25 cellular contexts compared by ENCODE assay signal in the genomic region with DNA sequence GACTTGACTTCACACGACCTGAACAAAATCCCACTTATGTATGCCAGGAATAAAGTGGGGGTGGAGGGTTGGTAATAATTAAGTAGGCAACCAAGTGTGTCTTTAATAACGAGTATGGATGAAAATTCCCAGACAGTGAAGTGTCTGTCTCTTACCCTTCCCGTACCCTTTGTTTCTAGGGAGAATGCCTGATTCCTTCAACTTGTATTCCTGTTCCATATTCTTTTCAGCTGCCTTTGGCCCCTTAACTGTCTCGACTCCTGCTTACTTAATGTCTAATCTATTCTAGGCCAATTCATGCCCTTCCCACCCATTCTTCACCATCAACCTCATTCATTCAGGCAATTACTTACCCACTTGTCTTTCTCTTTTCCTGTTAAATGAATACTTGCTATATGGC.
DNase-seq lines count a peak whose midpoint lies in the region; ATAC-seq, FAIRE-seq and TF ChIP-seq lines count a peak whose summit lies in the region.
"Had no signal": no experiment of that assay in that cellular context is flagged by ENCODE, and none has a peak within 500 bp of the region (broad histone marks: within the 10 kb centered on the region; RNA-seq: fewer than 3 reads in every experiment).

No MANE protein-coding gene starts in this region.

- FAIRE-seq in astrocyte (lab: Jason Lieb, UNC) = no peak

- peaks cover 2% of the 10 kb centered on the region for H3K27me3 Mint-ChIP-seq in astrocyte (ENCODE audit: low read depth, unreplicated experiment)
- H3K27me3 Mint-ChIP-seq in naive thymus-derived CD4-positive, alpha-beta T cell = peaks cover 0 to 4% (median 0%) of the 10 kb centered on the region in 5 donors
- H3K27me3 Mint-ChIP-seq: CD8-positive, alpha-beta memory T cell had no signal

- no peaks in the 10 kb centered on the region for H3K4me1 ChIP-seq in astrocyte (ENCODE audit: insufficient read depth, low read length)
- no peaks in the 10 kb centered on the region for H3K4me1 ChIP-seq in smooth muscle cell (ENCODE audit: low read depth)
- no peaks in the 10 kb centered on the region for H3K4me1 ChIP-seq in naive thymus-derived CD4-positive, alpha-beta T cell (ENCODE audit: control insufficient read depth in 2 of 2, insufficient read depth in 2 of 2, low read length in 2 of 2)
- H3K4me1 ChIP-seq: BE2C had no signal

- POLR2A ChIA-PET in naive thymus-derived CD4-positive, alpha-beta T cell (lab: Charles Lee) = no interaction called here

- CTCF ChIA-PET in naive thymus-derived CD4-positive, alpha-beta T cell (lab: Charles Lee) = no interaction called here

- H3K9me3 Mint-ChIP-seq in astrocyte (ENCODE audit: unreplicated experiment) = no peaks in the 10 kb centered on the region
- peaks cover 0 to 4% (median 0%) of the 10 kb centered on the region in 11 donors for H3K9me3 Mint-ChIP-seq in naive thymus-derived CD4-positive, alpha-beta T cell
- H3K9me3 Mint-ChIP-seq: CD8-positive, alpha-beta memory T cell; GM23338; H9; HFFc6 had no signal

- no peaks in the 10 kb centered on the region for H3F3A ChIP-seq in smooth muscle cell (ENCODE audit: low read depth)

- peak overlapping the region; percentile 70 for H3K27ac Mint-ChIP-seq in astrocyte (ENCODE audit: unreplicated experiment)
- no peak overlapping the region for H3K27ac Mint-ChIP-seq in naive thymus-derived CD4-positive, alpha-beta T cell
- H3K27ac Mint-ChIP-seq: CD14-positive monocyte, GM23338, H9, HFFc6 had no signal

- 45% methylated on average over 4 of the region's 4 CpGs for WGBS in smooth muscle cell (ENCODE audit: low lambda C conversion rate)

- in situ Hi-C loops in Caki2 (cut with HindIII; ENCODE audit: low pct_unique_long_range_greater_than_20kb, low sequenced_read_pairs) = no loop called here

- peaks cover 11% of the 10 kb centered on the region for H3K4me1 Mint-ChIP-seq in astrocyte (ENCODE audit: low read depth, unreplicated experiment)
- H3K4me1 Mint-ChIP-seq in naive thymus-derived CD4-positive, alpha-beta T cell = peaks cover 0 to 4% (median 0%) of the 10 kb centered on the region in 7 donors
- H3K4me1 Mint-ChIP-seq: CD14-positive monocyte, GM23338 had no signal

- ATAC-seq in naive thymus-derived CD4-positive, alpha-beta T cell = no peak
- ATAC-seq: GM23338 had no signal

- no peak overlapping the region for H3K9ac ChIP-seq in astrocyte (ENCODE audit: low read length)
- H3K9ac ChIP-seq in smooth muscle cell (ENCODE audit: low read depth) = no peak overlapping the region

- no peak overlapping the region for H3K4me3 Mint-ChIP-seq in astrocyte (ENCODE audit: unreplicated experiment)
- H3K4me3 Mint-ChIP-seq in naive thymus-derived CD4-positive, alpha-beta T cell = no peak overlapping the region
- H3K4me3 Mint-ChIP-seq: CD14-positive monocyte; CD8-positive, alpha-beta memory T cell; GM23338; H9; HFFc6 had no signal

- no peaks in the 10 kb centered on the region for H3K9me3 ChIP-seq in astrocyte (ENCODE audit: insufficient read depth, low read depth, low read length)
- H3K9me3 ChIP-seq in smooth muscle cell (replicated peaks; ENCODE audit: low read depth) = no peaks in the 10 kb centered on the region
- no peaks in the 10 kb centered on the region for H3K9me3 ChIP-seq in naive thymus-derived CD4-positive, alpha-beta T cell (ENCODE audit: control insufficient read depth in 2 of 3, low read length in 3 of 3)
- H3K9me3 ChIP-seq: BE2C had no signal

- H3K4me2 ChIP-seq in astrocyte (ENCODE audit: low read length) = no peak overlapping the region
- no peak overlapping the region for H3K4me2 ChIP-seq in smooth muscle cell
- H3K4me2 ChIP-seq: GM23338, PC-9 had no signal

- TF ChIP-seq CTCF in astrocyte (IDR thresholded peaks at IDR 0.05; ENCODE audit: insufficient read depth, low read depth, low read length) (no peak), smooth muscle cell (IDR thresholded peaks at IDR 0.05; ENCODE audit: borderline replicate concordance, insufficient read depth, poor library complexity, severe bottlenecking) (no peak)

- H3K27me3 ChIP-seq in astrocyte (ENCODE audit: insufficient read depth, low read length) (no peaks in the 10 kb centered on the region), smooth muscle cell (ENCODE audit: low read depth) (no peaks in the 10 kb centered on the region)
- no peaks in the 10 kb centered on the region for H3K27me3 ChIP-seq in naive thymus-derived CD4-positive, alpha-beta T cell (ENCODE audit: control insufficient read depth in 2 of 2, insufficient read depth in 2 of 2, low read length in 2 of 2)
- H3K27me3 ChIP-seq: BE2C had no signal

- H4K20me1 ChIP-seq in astrocyte (ENCODE audit: insufficient read depth, low read length) (no peaks in the 10 kb centered on the region), smooth muscle cell (ENCODE audit: low read depth) (no peaks in the 10 kb centered on the region)

- H3K79me2 ChIP-seq in astrocyte (ENCODE audit: insufficient read depth, low read length) (no peaks in the 10 kb centered on the region), smooth muscle cell (ENCODE audit: low read depth) (no peaks in the 10 kb centered on the region)

- H3K27ac ChIP-seq in astrocyte (ENCODE audit: low read depth, low read length) (peak overlapping the region; percentile 48), smooth muscle cell (ENCODE audit: low read depth) (peak overlapping the region; percentile 68)
- no peak overlapping the region for H3K27ac ChIP-seq in naive thymus-derived CD4-positive, alpha-beta T cell (ENCODE audit: low read depth, low read length)
- H3K27ac ChIP-seq: PC-9, RWPE1 had no signal

- DNase-seq in Caki2 (ENCODE audit: low read depth) = peak; percentile 85
- DNase-seq in astrocyte (ENCODE audit: low read depth) = peak; percentile 29
- peak; percentile 99 for DNase-seq in kidney tubule cell (ENCODE audit: low spot score)
- no peak for DNase-seq in smooth muscle cell (lab: John Stamatoyannopoulos, UW; ENCODE audit: unreplicated experiment)
- no peak for DNase-seq in GM19240 (ENCODE audit: insufficient read length, low spot score)
- no peak for DNase-seq in GM19238 (ENCODE audit: insufficient read length, low spot score)
- DNase-seq in naive thymus-derived CD4-positive, alpha-beta T cell = no peak
- DNase-seq: BE2C; CD8-positive, alpha-beta memory T cell; DMS153; DND-41; H9; HFFc6; MV-4-11; NCI-H1105; NCI-H1436 treated with DMSO at 0.1 percent for 48 hours; NCI-H187 treated with DMSO at 0.1 percent for 48 hours; NCI-H2107; NCI-H446 treated with DMSO at 0.1 percent for 48 hours; NCI-H526; PC-9; SHP77 had no signal

- H3K36me3 ChIP-seq in astrocyte (ENCODE audit: insufficient read depth, low read length) = no peaks in the 10 kb centered on the region
- H3K36me3 ChIP-seq in smooth muscle cell (ENCODE audit: low read depth) = no peaks in the 10 kb centered on the region
- H3K36me3 ChIP-seq in naive thymus-derived CD4-positive, alpha-beta T cell (ENCODE audit: control insufficient read depth in 2 of 3, insufficient read depth in 3 of 3, low read length in 3 of 3) = no peaks in the 10 kb centered on the region
- H3K36me3 ChIP-seq: BE2C had no signal

- intact Hi-C loops in naive thymus-derived CD4-positive, alpha-beta T cell (cut with micrococcal nuclease) = no loop called here

- H3K36me3 Mint-ChIP-seq in astrocyte (ENCODE audit: low read depth, unreplicated experiment) = peaks cover 2% of the 10 kb centered on the region
- no peaks in the 10 kb centered on the region for H3K36me3 Mint-ChIP-seq in naive thymus-derived CD4-positive, alpha-beta T cell
- H3K36me3 Mint-ChIP-seq: CD14-positive monocyte had no signal

- H3K4me3 ChIP-seq in astrocyte (ENCODE audit: insufficient read depth, low read depth, low read length) (no peak overlapping the region), smooth muscle cell (no peak overlapping the region)
- no peak overlapping the region for H3K4me3 ChIP-seq in naive thymus-derived CD4-positive, alpha-beta T cell (ENCODE audit: low read length)
- H3K4me3 ChIP-seq: GM23338, PC-9 had no signal

- H2AFZ ChIP-seq in astrocyte (ENCODE audit: low read depth, low read length) = no peak overlapping the region
- H2AFZ ChIP-seq in smooth muscle cell (ENCODE audit: low read depth) = no peak overlapping the region
- H2AFZ ChIP-seq: GM23338, PC-9 had no signal

Comparison
In these comparisons a context has a peak if more than half of its experiments do, and no peak if none do; other contexts are left out.
1. DNase-seq: peak in Caki2 (single experiment), astrocyte (single experiment) and kidney tubule cell (single experiment); none in smooth muscle cell (single experiment), GM19240 (single experiment), GM19238 (single experiment) and naive thymus-derived CD4-positive, alpha-beta T cell (0 of 9).